17 cellular contexts compared by ENCODE assay signal in the genomic region with DNA sequence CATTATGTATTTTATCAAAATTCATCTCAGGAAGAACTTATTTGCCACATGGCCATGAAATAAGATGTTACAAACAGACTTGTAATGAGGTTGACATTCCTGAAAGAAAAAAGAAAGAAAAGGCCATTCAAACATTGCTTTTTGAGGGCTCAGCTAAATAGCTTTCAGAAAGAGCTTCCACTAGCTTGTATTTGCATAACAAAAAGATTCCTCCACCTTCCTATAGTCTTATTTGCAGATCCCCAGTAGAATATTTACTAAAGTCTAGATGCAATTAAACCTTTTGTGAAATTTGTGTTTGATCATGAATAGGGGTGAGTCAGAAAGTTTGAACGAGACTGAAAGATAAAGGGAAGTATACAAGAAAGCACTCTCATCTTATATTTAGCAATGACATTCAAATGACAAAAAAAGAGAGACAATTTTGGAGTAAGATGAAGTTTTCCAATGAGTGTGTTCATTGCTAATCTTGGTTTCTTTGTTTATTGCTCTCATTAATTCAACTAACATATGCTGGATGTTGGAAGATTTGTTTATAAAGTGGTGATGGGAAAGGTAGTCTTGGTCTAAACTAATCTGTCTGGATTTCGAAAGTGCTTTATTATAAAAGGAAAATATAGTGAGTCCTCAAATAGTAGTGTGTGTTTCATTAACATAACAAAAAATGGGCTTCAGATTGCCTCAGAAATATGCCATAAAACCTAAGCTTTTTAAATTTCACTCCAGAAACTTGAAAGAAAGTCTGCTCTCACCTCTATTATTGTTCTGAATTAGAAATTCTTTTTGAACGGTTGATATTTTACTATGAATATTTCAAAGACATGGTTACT. TPM values are rescaled to one million over a fixed set of nuclear protein-coding genes. Genes with fewer than 3 reads are reported as not detected.
DNase-seq lines count a peak whose midpoint lies in the region; TF ChIP-seq lines count a peak whose summit lies in the region.
"Had no signal": no experiment of that assay in that cellular context is flagged by ENCODE, and none has a peak within 500 bp of the region (broad histone marks: within the 10 kb centered on the region; RNA-seq: fewer than 3 reads in every experiment).

No MANE protein-coding gene starts in this region.

- H3K4me2 ChIP-seq in DOHH2 (ENCODE audit: low read length), result peak overlapping the region; percentile 54
- no peak overlapping the region for H3K4me2 ChIP-seq in neuronal stem cell (ENCODE audit: insufficient read depth, low read length, poor library complexity, severe bottlenecking)
- H3K4me2 ChIP-seq: BLaER1 treated with 17β-estradiol and CSF1 and Interleukin-3, amounts not matched to agents 10 nM and 100 nM; KMS-11; PC-9 had no signal

- no peak overlapping the region for H3K18ac ChIP-seq in neuronal stem cell (ENCODE audit: low read length)

- H2BK5ac ChIP-seq in neuronal stem cell (ENCODE audit: low read length), result no peak overlapping the region

- H3K4me1 ChIP-seq in DOHH2 (ENCODE audit: control insufficient read depth, low read length) (peaks cover 21% of the 10 kb centered on the region), ES-I3 (ENCODE audit: insufficient read depth, low read length) (peaks cover 44% of the 10 kb centered on the region), neuronal stem cell (ENCODE audit: control insufficient read depth in 2 of 2, insufficient read depth in 1 of 2, low read depth in 1 of 2, low read length in 2 of 2) (peaks cover 0 to 1% of the 10 kb centered on the region in 2 donors)
- H3K4me1 ChIP-seq: BLaER1 treated with 17β-estradiol and CSF1 and Interleukin-3, amounts not matched to agents 10 nM and 100 nM; SJCRH30 had no signal

- H3K9me3 Mint-ChIP-seq in chondrocyte (ENCODE audit: low read depth), result no peaks in the 10 kb centered on the region
- H3K9me3 Mint-ChIP-seq: T-helper 1 cell treated with Interleukin-12 subunit alpha and Interleukin-12 subunit beta and Interleukin-4 antibody, amounts not matched to agents 30 μg/mL and 1 μg/mL, for 36 hours had no signal

- H3K27ac Mint-ChIP-seq in chondrocyte (ENCODE audit: unreplicated experiment), result no peak overlapping the region
- H3K27ac Mint-ChIP-seq: T-helper 1 cell treated with Interleukin-12 subunit alpha and Interleukin-12 subunit beta and Interleukin-4 antibody, amounts not matched to agents 30 μg/mL and 1 μg/mL, for 36 hours had no signal

- H2BK120ac ChIP-seq in neuronal stem cell (ENCODE audit: low read depth, low read length), result no peak overlapping the region

- no peaks in the 10 kb centered on the region for H3K79me1 ChIP-seq in neuronal stem cell (ENCODE audit: low read depth, low read length)

- no peak overlapping the region for H2AK5ac ChIP-seq in neuronal stem cell (ENCODE audit: low read depth, low read length)

- H3K36me3 ChIP-seq in DOHH2 (ENCODE audit: control insufficient read depth, low read length), result no peaks in the 10 kb centered on the region
- H3K36me3 ChIP-seq in ES-I3 (ENCODE audit: insufficient read depth, low read length), result no peaks in the 10 kb centered on the region
- H3K36me3 ChIP-seq in neuronal stem cell (replicated peaks in 1 of 2; ENCODE audit: control insufficient read depth in 2 of 2, insufficient read depth in 2 of 2, low read length in 2 of 2), result no peaks in the 10 kb centered on the region
- H3K36me3 ChIP-seq: BLaER1 treated with 17β-estradiol and CSF1 and Interleukin-3, amounts not matched to agents 10 nM and 100 nM; SJCRH30 had no signal

- no peaks in the 10 kb centered on the region for H3K36me3 Mint-ChIP-seq in chondrocyte (ENCODE audit: low read depth)

- no peak overlapping the region for H4K91ac ChIP-seq in neuronal stem cell (ENCODE audit: low read depth, low read length, poor library complexity)

- H3K27me3 ChIP-seq in DOHH2 (ENCODE audit: control insufficient read depth, low read length) (no peaks in the 10 kb centered on the region), neuronal stem cell (ENCODE audit: control insufficient read depth in 3 of 3, insufficient read depth in 3 of 3, low read depth in 1 of 3, low read length in 3 of 3) (no peaks in the 10 kb centered on the region)
- H3K27me3 ChIP-seq: BLaER1 treated with 17β-estradiol and CSF1 and Interleukin-3, amounts not matched to agents 10 nM and 100 nM; SJCRH30 had no signal

- WGBS in neuronal stem cell (ENCODE audit: extremely low coverage in 2 of 2, insufficient read length in 2 of 2, insufficient replicate concordance in 1 of 2), 2 donors, result no CpG with 5 or more reads among the region's 3 CpGs

- H3K79me2 ChIP-seq in DOHH2 (ENCODE audit: control insufficient read depth, low read length), result no peaks in the 10 kb centered on the region

- H2AFZ ChIP-seq in neuronal stem cell (ENCODE audit: low read length), result no peak overlapping the region
- H2AFZ ChIP-seq: PC-9 had no signal

- H3K9me2 ChIP-seq in DOHH2 (replicated peaks; ENCODE audit: control insufficient read depth, low read length), result no peaks in the 10 kb centered on the region

- DNase-seq in NCI-H146 treated with DMSO at 0.1 percent for 48 hours (lab: John Stamatoyannopoulos, UW; ENCODE audit: unreplicated experiment) (peak; percentile 45), iPS DF 4.7 (ENCODE audit: extremely low read depth, low spot score) (peak; percentile 46), chondrocyte (ENCODE audit: low spot score) (no peak), DMS79 (lab: John Stamatoyannopoulos, UW) (no peak), neuronal stem cell (ENCODE audit: low spot score) (no peak)
- DNase-seq: MV-4-11, NCI-H2029, NCI-H2171 treated with DMSO at 0.1 percent for 48 hours, PC-9, SJCRH30 had no signal

- H4K20me1 ChIP-seq in DOHH2 (ENCODE audit: control insufficient read depth, insufficient read depth, low read depth, low read length), result no peaks in the 10 kb centered on the region
- H4K20me1 ChIP-seq: BLaER1 treated with 17β-estradiol and CSF1 and Interleukin-3, amounts not matched to agents 10 nM and 100 nM had no signal

- no peaks in the 10 kb centered on the region for H3K4me1 Mint-ChIP-seq in chondrocyte (ENCODE audit: low read depth)

- H2BK12ac ChIP-seq in neuronal stem cell (ENCODE audit: low read length), result no peak overlapping the region

- H3K9ac ChIP-seq in ES-I3 (ENCODE audit: low read depth, low read length) (peak overlapping the region; percentile 11; the same call in 1 of the 2 replicates), neuronal stem cell (ENCODE audit: low read depth, low read length, poor library complexity) (no peak overlapping the region)
- H3K9ac ChIP-seq: BLaER1 treated with 17β-estradiol and CSF1 and Interleukin-3, amounts not matched to agents 10 nM and 100 nM; KMS-11 had no signal

- H3K4ac ChIP-seq in neuronal stem cell (ENCODE audit: low read length), result no peak overlapping the region

- H3K4me3 ChIP-seq in DOHH2 (ENCODE audit: low read length), result peak overlapping the region; percentile 20
- no peak overlapping the region for H3K4me3 ChIP-seq in neuronal stem cell (ENCODE audit: low read length in 2 of 2)
- H3K4me3 ChIP-seq: BLaER1 treated with 17β-estradiol and CSF1 and Interleukin-3, amounts not matched to agents 10 nM and 100 nM; PC-9; SJCRH30 had no signal

- no peaks in the 10 kb centered on the region for H3K9me3 ChIP-seq in DOHH2 (ENCODE audit: control insufficient read depth, insufficient read depth, low read length)
- H3K9me3 ChIP-seq in ES-I3 (ENCODE audit: control insufficient read depth, insufficient read depth, low read length), result no peaks in the 10 kb centered on the region
- H3K9me3 ChIP-seq in neuronal stem cell (replicated peaks in 1 of 2; ENCODE audit: control insufficient read depth in 2 of 2, insufficient read depth in 1 of 2, low read depth in 1 of 2, low read length in 2 of 2), result no peaks in the 10 kb centered on the region
- H3K9me3 ChIP-seq: SJCRH30 had no signal

- no peak overlapping the region for H3K23ac ChIP-seq in neuronal stem cell (ENCODE audit: low read depth, low read length, poor library complexity)

- H3F3A ChIP-seq in DOHH2 (ENCODE audit: control insufficient read depth, insufficient read depth), result no peaks in the 10 kb centered on the region

- TF ChIP-seq CTCF in DOHH2 (IDR thresholded peaks at IDR 0.05; ENCODE audit: low read depth, low read length, poor library complexity, severe bottlenecking) (no peak), chondrocyte (IDR thresholded peaks at IDR 0.05) (no peak)

- no peak overlapping the region for H2BK15ac ChIP-seq in neuronal stem cell (ENCODE audit: low read length)

- H3K27ac ChIP-seq in DOHH2 (ENCODE audit: low read depth, low read length) (no peak overlapping the region), neuronal stem cell (replicated peaks; ENCODE audit: low read length) (no peak overlapping the region)
- H3K27ac ChIP-seq: BLaER1 treated with 17β-estradiol and CSF1 and Interleukin-3, amounts not matched to agents 10 nM and 100 nM; KMS-11; PC-9; RWPE1; SJCRH30 had no signal

- H3K14ac ChIP-seq in neuronal stem cell (ENCODE audit: low read length), result no peak overlapping the region

- peaks cover 19% of the 10 kb centered on the region for H3K27me3 Mint-ChIP-seq in chondrocyte (ENCODE audit: low read depth)

- no peak overlapping the region for H4K8ac ChIP-seq in neuronal stem cell (ENCODE audit: low read depth, low read length)

- H3K4me3 Mint-ChIP-seq in chondrocyte (ENCODE audit: unreplicated experiment), result no peak overlapping the region
- H3K4me3 Mint-ChIP-seq: T-helper 1 cell treated with Interleukin-12 subunit alpha and Interleukin-12 subunit beta and Interleukin-4 antibody, amounts not matched to agents 30 μg/mL and 1 μg/mL, for 36 hours had no signal

RNA-seq across cellular contexts. Expression of a gene that starts 9.0 kb away (rescaled TPM):
- total RNA-seq in chondrocyte, result not detected in 3 replicates
- polyA plus RNA-seq in neuronal stem cell (2013, experiment 1 of 2), result 1.5 TPM
- 1.3 TPM for polyA plus RNA-seq in neuronal stem cell (2013, experiment 2 of 2)
- total RNA-seq: NCI-H460, PC-9, SJCRH30 had no signal

Comparison
In these comparisons a context has a peak if more than half of its experiments do, and no peak if none do; other contexts are left out.
1. DNase-seq: peak in NCI-H146 treated with DMSO at 0.1 percent for 48 hours (single experiment) and iPS DF 4.7 (single experiment); none in chondrocyte (single experiment), DMS79 (single experiment) and neuronal stem cell (single experiment).